ENCODE assay signal across 11 cellular contexts in the genomic region with DNA sequence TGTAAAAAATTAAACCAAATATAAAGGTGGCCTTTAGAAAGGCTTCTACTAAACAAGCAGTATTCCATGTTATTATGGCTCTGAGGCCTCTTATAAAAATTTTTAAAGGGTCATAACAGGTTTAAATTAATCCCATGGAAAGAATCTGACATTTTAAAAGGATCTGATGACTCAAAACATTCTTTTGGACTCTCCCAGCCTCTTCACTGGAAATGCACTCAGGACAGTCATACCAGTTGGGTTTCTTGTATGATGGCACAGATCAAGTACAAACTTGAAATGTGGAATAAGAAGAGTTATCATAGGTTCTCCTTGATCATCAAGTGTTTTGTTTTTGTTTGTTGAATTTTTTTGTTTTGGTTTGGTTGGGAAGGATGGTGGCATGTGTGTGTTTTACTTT. TPM values are rescaled to one million over a fixed set of nuclear protein-coding genes. Genes with fewer than 3 reads are reported as not detected.
DNase-seq lines count a peak whose midpoint lies in the region; ATAC-seq and TF ChIP-seq lines count a peak whose summit lies in the region.
"Had no signal": no experiment of that assay in that cellular context is flagged by ENCODE, and none has a peak within 500 bp of the region (broad histone marks: within the 10 kb centered on the region; RNA-seq: fewer than 3 reads in every experiment).

No MANE protein-coding gene starts in this region.

- ATAC-seq in stimulated activated memory B cell treated with anti-CD40 and anti-IgM and Interleukin-4, amounts not matched to agents 10 μg/mL and 1 μg/mL and 100 μg/mL, for 72 hours = no peak
- ATAC-seq in GM21447 (IDR thresholded peaks at IDR 0.05; ENCODE audit: unreplicated experiment) = no peak
- no peak for ATAC-seq in GM21529 (IDR thresholded peaks at IDR 0.05; ENCODE audit: unreplicated experiment)

- H3K4me1 Mint-ChIP-seq in HFFc6 (ENCODE audit: low read depth) = peaks cover 45% of the 10 kb centered on the region
- peaks cover 27% of the 10 kb centered on the region for H3K4me1 Mint-ChIP-seq in activated naive CD8-positive, alpha-beta T cell (ENCODE audit: low read depth)
- peaks cover 44% of the 10 kb centered on the region for H3K4me1 Mint-ChIP-seq in stimulated activated memory B cell treated with anti-CD40 and anti-IgM and Interleukin-4, amounts not matched to agents 10 μg/mL and 1 μg/mL and 100 μg/mL, for 72 hours

- H3K27ac Mint-ChIP-seq in HFFc6 = peak overlapping the region; percentile 88
- H3K27ac Mint-ChIP-seq in activated naive CD8-positive, alpha-beta T cell = peak overlapping the region; percentile 24
- peak overlapping the region; percentile 44 for H3K27ac Mint-ChIP-seq in stimulated activated memory B cell treated with anti-CD40 and anti-IgM and Interleukin-4, amounts not matched to agents 10 μg/mL and 1 μg/mL and 100 μg/mL, for 72 hours

- H3K4me3 Mint-ChIP-seq in HFFc6 = peak overlapping the region; percentile 46
- peak overlapping the region; percentile 1 for H3K4me3 Mint-ChIP-seq in activated naive CD8-positive, alpha-beta T cell
- no peak overlapping the region for H3K4me3 Mint-ChIP-seq in stimulated activated memory B cell treated with anti-CD40 and anti-IgM and Interleukin-4, amounts not matched to agents 10 μg/mL and 1 μg/mL and 100 μg/mL, for 72 hours

- no peaks in the 10 kb centered on the region for H3K36me3 Mint-ChIP-seq in HFFc6 (ENCODE audit: low read depth)
- H3K36me3 Mint-ChIP-seq in activated naive CD8-positive, alpha-beta T cell = peaks cover 5% of the 10 kb centered on the region
- H3K36me3 Mint-ChIP-seq in stimulated activated memory B cell treated with anti-CD40 and anti-IgM and Interleukin-4, amounts not matched to agents 10 μg/mL and 1 μg/mL and 100 μg/mL, for 72 hours = peaks cover 26% of the 10 kb centered on the region

- no peak for TF ChIP-seq CTCF in HFFc6 (IDR thresholded peaks at IDR 0.05)

- H3K9me3 Mint-ChIP-seq in HFFc6 = no peaks in the 10 kb centered on the region
- no peaks in the 10 kb centered on the region for H3K9me3 Mint-ChIP-seq in activated naive CD8-positive, alpha-beta T cell (ENCODE audit: low read depth)
- no peaks in the 10 kb centered on the region for H3K9me3 Mint-ChIP-seq in stimulated activated memory B cell treated with anti-CD40 and anti-IgM and Interleukin-4, amounts not matched to agents 10 μg/mL and 1 μg/mL and 100 μg/mL, for 72 hours

- DNase-seq in HFFc6 (peak; percentile 79), foreskin melanocyte (peak; percentile 35)
- DNase-seq in stimulated activated naive CD4-positive, alpha-beta T cell (lab: John Stamatoyannopoulos, UW) = no peak
- no peak for DNase-seq in stimulated activated CD4-positive, alpha-beta T cell treated with anti-CD3 and anti-CD28 coated beads, Interleukin-1b, Interleukin-23, amount 100 ng/mL, for 48 hours
- DNase-seq: effector memory CD4-positive, alpha-beta T cell; NCI-H1694 treated with DMSO at 0.1 percent for 48 hours; SJCRH30 had no signal

- no peaks in the 10 kb centered on the region for H3K27me3 Mint-ChIP-seq in HFFc6 (ENCODE audit: insufficient read depth)
- no peaks in the 10 kb centered on the region for H3K27me3 Mint-ChIP-seq in activated naive CD8-positive, alpha-beta T cell
- no peaks in the 10 kb centered on the region for H3K27me3 Mint-ChIP-seq in stimulated activated memory B cell treated with anti-CD40 and anti-IgM and Interleukin-4, amounts not matched to agents 10 μg/mL and 1 μg/mL and 100 μg/mL, for 72 hours

RNA-seq across cellular contexts. Expression of a gene that starts 50.8 kb away (rescaled TPM):
- total RNA-seq in HFFc6 (2021; fragmentation: NEBNext Ultra II Directional; extraction: Animal tissue kit (Norgen Biotek cat#: 25700)) = 10 to 100 TPM; 50.1 to 56.8 (median 54.3) TPM

Comparison
In these comparisons a context has a peak if more than half of its experiments do, and no peak if none do; other contexts are left out.
1. DNase-seq: peak in HFFc6 (single experiment) and foreskin melanocyte (single experiment); none in stimulated activated naive CD4-positive, alpha-beta T cell (0 of 6) and stimulated activated CD4-positive, alpha-beta T cell treated with anti-CD3 and anti-CD28 coated beads, Interleukin-1b, Interleukin-23, amount 100 ng/mL, for 48 hours (single experiment).
2. H3K27ac Mint-ChIP-seq: peak in every context shown above with its lines; median percentile 88 in HFFc6; 44 in stimulated activated memory B cell treated with anti-CD40 and anti-IgM and Interleukin-4, amounts not matched to agents 10 μg/mL and 1 μg/mL and 100 μg/mL, for 72 hours; 24 in activated naive CD8-positive, alpha-beta T cell.